8 cellular contexts compared by ENCODE assay signal in genomic region chr1:1615256-1616044, GRCh38. TPM values are rescaled to one million over a fixed set of nuclear protein-coding genes. Genes with fewer than 3 reads are reported as not detected.
A peak's percentile ranks its signal among the peaks of the same experiment; 100 is the strongest.
DNase-seq lines count a peak whose midpoint lies in the region; ATAC-seq and TF ChIP-seq lines count a peak whose summit lies in the region.

MIB2 (plus strand) TSS chr1:1615500; CDS start chr1:1623453, 7,953 bp downstream.

- 0% methylated on average over 27 of the region's 107 CpGs for WGBS in mammary epithelial cell (ENCODE audit: low coverage, missing lambda C conversion rate)
- under 1% methylated on average over 83 of the region's 107 CpGs for WGBS in smooth muscle cell (ENCODE audit: low lambda C conversion rate)

- peaks cover 4% of the 10 kb centered on the region for H3F3A ChIP-seq in smooth muscle cell (ENCODE audit: low read depth)

- dilution Hi-C loops in mammary epithelial cell (cut with HindIII; ENCODE audit: low sequenced_read_pairs) = loop anchor here (10.0 kb wide), 3 partner anchors 241 to 391 kb away; partner anchors contain the start of gene AURKAIP1

- peaks cover 17% of the 10 kb centered on the region for H3K4me1 ChIP-seq in mammary epithelial cell (ENCODE audit: insufficient read depth, low read length)
- peaks cover 15% of the 10 kb centered on the region for H3K4me1 ChIP-seq in smooth muscle cell (ENCODE audit: low read depth)

- H3K27ac ChIP-seq in AG04450 (ENCODE audit: low read depth, low read length) (peak within 1 kb of the TSS; percentile 100), mammary epithelial cell (ENCODE audit: insufficient read depth, low read depth, low read length) (peak within 1 kb of the TSS; percentile 89), smooth muscle cell (ENCODE audit: low read depth) (peak within 1 kb of the TSS; percentile 100)

- H3K4me2 ChIP-seq in mammary epithelial cell (ENCODE audit: insufficient read depth, low read depth, low read length) (peak within 1 kb of the TSS; percentile 97), smooth muscle cell (peak within 1 kb of the TSS; percentile 91)

- intact Hi-C loops in mammary epithelial cell (cut with micrococcal nuclease) = loop anchor here (2.0 kb wide), 1 partner anchor 41 kb away; the partner anchor contains the start of gene SSU72

- ATAC-seq in GM18873 (IDR thresholded peaks at IDR 0.05; ENCODE audit: low FRiP score, unreplicated experiment) = peak; percentile 78
- ATAC-seq in HG03135 (IDR thresholded peaks at IDR 0.05; ENCODE audit: unreplicated experiment) = peak; percentile 85

- no peaks in the 10 kb centered on the region; the same call in 1 of the 2 replicates for H3K9me3 ChIP-seq in AG04450 (ENCODE audit: control insufficient read depth, insufficient read depth, low read length)
- H3K9me3 ChIP-seq in mammary epithelial cell (replicated peaks; ENCODE audit: insufficient read depth, low read length) = no peaks in the 10 kb centered on the region
- H3K9me3 ChIP-seq in smooth muscle cell (replicated peaks; ENCODE audit: low read depth) = no peaks in the 10 kb centered on the region

- peak within 1 kb of the TSS; percentile 91 for H2AFZ ChIP-seq in mammary epithelial cell (ENCODE audit: low read depth, low read length)
- no peak within 1 kb of the TSS for H2AFZ ChIP-seq in smooth muscle cell (ENCODE audit: low read depth)

- H3K4me3 ChIP-seq in AG04450 (ENCODE audit: low read depth, low read length) = peak within 1 kb of the TSS; percentile 93
- H3K4me3 ChIP-seq in WI38 (ENCODE audit: low read depth, low read length) = peak within 1 kb of the TSS; percentile 83
- peak within 1 kb of the TSS; percentile 91 to 99 (median 93) for H3K4me3 ChIP-seq in mammary epithelial cell (replicated peaks in 1 of 3; ENCODE audit: insufficient read depth in 1 of 3, low read depth in 2 of 3, low read length in 3 of 3)
- H3K4me3 ChIP-seq in smooth muscle cell = peak within 1 kb of the TSS; percentile 97

- H3K9ac ChIP-seq in mammary epithelial cell (ENCODE audit: insufficient read depth, low read length) (peak within 1 kb of the TSS; percentile 90), smooth muscle cell (ENCODE audit: low read depth) (peak within 1 kb of the TSS; percentile 100)

- H3K36me3 ChIP-seq in mammary epithelial cell (ENCODE audit: insufficient read depth, low read length) (no peaks in the 10 kb centered on the region), smooth muscle cell (ENCODE audit: low read depth) (no peaks in the 10 kb centered on the region)

- no peak for TF ChIP-seq CTCF in AG04450 (IDR thresholded peaks at IDR 0.05; ENCODE audit: low read depth, low read length)
- TF ChIP-seq CTCF in WI38 (IDR thresholded peaks at IDR 0.05; ENCODE audit: low read depth, low read length) = no peak
- no peak for TF ChIP-seq CTCF in mammary epithelial cell (conservative IDR thresholded peaks at IDR 0.05 in 1 of 2, IDR thresholded peaks at IDR 0.05 in 1 of 2; ENCODE audit: extremely low read depth in 1 of 2, insufficient read depth in 1 of 2, low read depth in 1 of 2, low read length in 2 of 2)
- no peak for TF ChIP-seq CTCF in smooth muscle cell (IDR thresholded peaks at IDR 0.05; ENCODE audit: borderline replicate concordance, insufficient read depth, poor library complexity, severe bottlenecking)

- H3K79me2 ChIP-seq in mammary epithelial cell (ENCODE audit: insufficient read depth, low read length) (peaks cover 43% of the 10 kb centered on the region), smooth muscle cell (ENCODE audit: low read depth) (peaks cover 40% of the 10 kb centered on the region)

- BruUV-seq in mammary epithelial cell (replicated peaks; lab: Mats Ljungman, UMichigan) = no TSS peak

- H4K20me1 ChIP-seq in mammary epithelial cell (ENCODE audit: insufficient read depth, low read length) = no peaks in the 10 kb centered on the region
- peaks cover 59% of the 10 kb centered on the region for H4K20me1 ChIP-seq in smooth muscle cell (ENCODE audit: low read depth)

- POLR2A ChIA-PET in AG04450 (lab: Yijun Ruan, JAX) = interaction anchor here (0.5 to 3.0 kb wide), 8 partner anchors 10 to 111 kb away, joined by 3 to 12 read pairs (median 3); partner anchors contain the start of gene MMP23B

- no peaks in the 10 kb centered on the region for H3K27me3 ChIP-seq in AG04450 (ENCODE audit: control insufficient read depth, insufficient read depth, low read length)
- no peaks in the 10 kb centered on the region for H3K27me3 ChIP-seq in mammary epithelial cell (ENCODE audit: insufficient read depth, low read length)
- H3K27me3 ChIP-seq in smooth muscle cell (ENCODE audit: low read depth) = no peaks in the 10 kb centered on the region

- CTCF ChIA-PET in AG04450 (lab: Charles Lee) (no interaction called here), mammary epithelial cell (lab: Charles Lee; ENCODE audit: low non-redundant PET) (interaction anchor here (0.6 kb wide), 1 partner anchor 27 kb away, joined by 6 read pairs; no protein-coding TSS in a partner anchor)

- in situ Hi-C loops in mammary epithelial cell (cut with MboI; ENCODE audit: low sequenced_read_pairs in 2 of 2) = no loop called here

- DNase-seq in AG04450 (ENCODE audit: low read depth, low spot score) (peak; percentile 87), NCI-H2227 treated with DMSO at 0.1 percent for 48 hours (lab: John Stamatoyannopoulos, UW) (peak; percentile 92), mammary epithelial cell (peak; percentile 92), iPS-NIHi11 (ENCODE audit: low spot score) (peak; percentile 100), smooth muscle cell (lab: John Stamatoyannopoulos, UW; ENCODE audit: unreplicated experiment) (peak; percentile 97)

RNA-seq across cellular contexts. Expression of gene MIB2, which starts in this region (rescaled TPM):
- 9.4 and 14.0 TPM in 2 replicates for polyA plus RNA-seq in AG04450 (2011; rRNA removed)
- 7.9 and 11.7 TPM in 2 replicates for polyA minus RNA-seq in AG04450 (2011; rRNA and poly(A)+ RNA removed)
- total RNA-seq in mammary epithelial cell = 10 to 100 TPM; 44.8 to 48.5 TPM
- 10.0 TPM for polyA plus RNA-seq in mammary epithelial cell
- 2.8 TPM for polyA minus RNA-seq in mammary epithelial cell
- 21.9 and 42.7 TPM in 2 replicates for total RNA-seq in smooth muscle cell
- polyA plus RNA-seq in smooth muscle cell = 61.2 and 71.2 TPM in 2 replicates

Comparison
In these comparisons a context has a peak if more than half of its experiments do, and no peak if none do; other contexts are left out.
1. Peak in every context shown above with its lines: DNase-seq, ATAC-seq, H3K4me3 ChIP-seq and H3K27ac ChIP-seq.